Comparison of ENCODE assay signal across 29 cellular contexts in genomic region chr1:56663846-56664245, GRCh38. TPM values are rescaled to one million over a fixed set of nuclear protein-coding genes. Genes with fewer than 3 reads are reported as not detected.
"Had no signal": no experiment of that assay in that cellular context is flagged by ENCODE, and none has a peak within 500 bp of the region (broad histone marks: within the 10 kb centered on the region; RNA-seq: fewer than 3 reads in every experiment).

No MANE protein-coding gene starts in this region.

- DNase-seq: naive thymus-derived CD4-positive, alpha-beta T cell; natural killer cell; occipital lobe; ovary; posterior cingulate gyrus; retina; right cardiac atrium; spleen; stimulated activated CD4-positive, alpha-beta T cell treated with anti-CD3 and anti-CD28 coated beads, Interleukin-12 subunit alpha, Interleukin-12 subunit beta, amount 100 ng/mL, for 4 hours; stimulated activated CD4-positive, alpha-beta T cell treated with anti-CD3 and anti-CD28 coated beads, Interleukin-1b, Interleukin-23, amount 100 ng/mL, for 48 hours; stimulated activated CD4-positive, alpha-beta T cell treated with anti-CD3 and anti-CD28 coated beads, Interleukin-4, amount 100 ng/mL, for 1 hour; stimulated activated CD4-positive, alpha-beta T cell treated with anti-CD3 and anti-CD28 coated beads, Interleukin-4, amount 100 ng/mL, for 4 hours; stimulated activated CD8-positive, alpha-beta memory T cell treated with anti-CD3 and anti-CD28 coated beads, Interleukin-4, amount 100 ng/mL, for 48 hours; stimulated activated naive CD4-positive, alpha-beta T cell; stimulated activated naive CD8-positive, alpha-beta T cell treated with anti-CD3 and anti-CD28 coated beads, Interleukin-15, amount 100 ng/mL, for 72 hours; stimulated activated naive CD8-positive, alpha-beta T cell treated with anti-CD3 and anti-CD28 coated beads, Interleukin-15, Interleukin-2, amounts not matched to agents 100 U/mL and 50 U/mL, for 24 hours; thyroid gland; trophoblast cell; upper lobe of left lung had no signal

- H3K27me3 ChIP-seq: neural progenitor cell, ovary, spleen, thyroid gland, tibial nerve, upper lobe of left lung, vagina had no signal

- H3K36me3 ChIP-seq: neural progenitor cell, ovary, spleen, thoracic aorta, thyroid gland, tibial nerve, upper lobe of left lung, vagina had no signal

- H3K4me2 ChIP-seq: neural progenitor cell, smooth muscle cell had no signal

- H3K27ac ChIP-seq: neural progenitor cell, ovary, parathyroid adenoma, skin epidermis, spleen, thoracic aorta, thyroid gland, tibial nerve, upper lobe of left lung, vagina had no signal

- H3K4me1 ChIP-seq: neural progenitor cell, parathyroid adenoma, spleen, thyroid gland, tibial nerve, upper lobe of left lung, vagina had no signal

- H3K79me2 ChIP-seq: parathyroid adenoma had no signal

- H3K9ac ChIP-seq: neural progenitor cell, parathyroid adenoma had no signal

- H3K4me3 ChIP-seq: neural progenitor cell, ovary, skin epidermis, smooth muscle cell, spleen, thoracic aorta, thyroid gland, tibial nerve, upper lobe of left lung, vagina had no signal

- H3K9me3 ChIP-seq: ovary, spleen, thoracic aorta, thyroid gland, tibial nerve, upper lobe of left lung, vagina had no signal

- FAIRE-seq: urothelium cell line had no signal

- ATAC-seq: naive thymus-derived CD4-positive, alpha-beta T cell; natural killer cell; right cardiac atrium; sciatic nerve; stimulated activated memory B cell treated with anti-CD40 and anti-IgM and Interleukin-4, amounts not matched to agents 10 μg/mL and 1 μg/mL and 100 μg/mL, for 72 hours; stimulated activated naive CD8-positive, alpha-beta T cell treated with anti-CD3 and anti-CD28 coated beads, Interleukin-15, amount 100 ng/mL, for 72 hours; stimulated activated naive CD8-positive, alpha-beta T cell treated with anti-CD3 and anti-CD28 coated beads, Interleukin-15, Interleukin-2, amounts not matched to agents 100 U/mL and 50 U/mL, for 24 hours had no signal

- H2AFZ ChIP-seq: neural progenitor cell, parathyroid adenoma had no signal

RNA-seq across cellular contexts. Expression of gene PRKAA2, which starts 18.7 kb away (rescaled TPM):
- total RNA-seq: naive thymus-derived CD4-positive, alpha-beta T cell; natural killer cell had no signal
- polyA plus RNA-seq: naive thymus-derived CD4-positive, alpha-beta T cell had no signal
